Comparison of ENCODE assay signal across 1 cellular context in genomic region chr10:104231784-104232612, GRCh38.
TF ChIP-seq lines count a peak whose summit lies in the region.

Gene CFAP43 (minus strand): TSS chr10:104232364. CDS start chr10:104232246, 118 bp downstream.

TF ChIP-seq in HepG2, 621 proteins besides CTCF, POLR2A, EP300 and RAD21 (continued from another document and continues in another):
- TF ChIP-seq SP2 (CRISPR knock-in tag; IDR thresholded peaks at IDR 0.05) (peak; percentile 89), SMYD3 (CRISPR knock-in tag; IDR thresholded peaks at IDR 0.05) (no peak), ZBTB42 (CRISPR knock-in tag; IDR thresholded peaks at IDR 0.05) (no peak), PRMT3 (CRISPR knock-in tag; IDR thresholded peaks at IDR 0.05; ENCODE audit: borderline replicate concordance, low read depth) (no peak), ZNF782 (CRISPR knock-in tag; IDR thresholded peaks at IDR 0.05; ENCODE audit: borderline replicate concordance) (peak; percentile 75; the same call in 1 of the 2 replicates), TFAP4 (IDR thresholded peaks at IDR 0.05; ENCODE audit: borderline replicate concordance, low read depth) (no peak), ZNF768 (CRISPR knock-in tag; IDR thresholded peaks at IDR 0.05) (peak; percentile 68), ZNF160 (CRISPR knock-in tag; IDR thresholded peaks at IDR 0.05) (no peak), SNRNP70 (IDR thresholded peaks at IDR 0.05; ENCODE audit: low read depth, low read length) (no peak), RAD51 (IDR thresholded peaks at IDR 0.05; ENCODE audit: borderline replicate concordance) (no peak), CENPBD1 (CRISPR knock-in tag; IDR thresholded peaks at IDR 0.05; ENCODE audit: borderline replicate concordance, low read depth) (no peak), ZNF24 (IDR thresholded peaks at IDR 0.05) (no peak), ARID3A (IDR thresholded peaks at IDR 0.05; ENCODE audit: low read depth, low read length) (no peak), KLF13 (CRISPR knock-in tag; IDR thresholded peaks at IDR 0.05) (0 out of 2 replicates have a peak, but pooled peaks have one; percentile 79), KLF9 (CRISPR knock-in tag; IDR thresholded peaks at IDR 0.05; ENCODE audit: low read depth) (no peak), KDM5B (CRISPR knock-in tag; IDR thresholded peaks at IDR 0.05; ENCODE audit: borderline replicate concordance) (peak; percentile 96; the same call in 1 of the 2 replicates), GPN1 (CRISPR knock-in tag; IDR thresholded peaks at IDR 0.05; ENCODE audit: borderline replicate concordance) (no peak), GZF1 (CRISPR knock-in tag; IDR thresholded peaks at IDR 0.05) (0 out of 2 replicates have a peak, but pooled peaks have one; percentile 61), HOXA5 (CRISPR knock-in tag; IDR thresholded peaks at IDR 0.05) (peak; percentile 66; the same call in 1 of the 2 replicates), ZNF432 (CRISPR knock-in tag; IDR thresholded peaks at IDR 0.05; ENCODE audit: borderline replicate concordance) (no peak), ZNF644 (CRISPR knock-in tag; IDR thresholded peaks at IDR 0.05; ENCODE audit: low read depth) (no peak), JARID2 (CRISPR knock-in tag; IDR thresholded peaks at IDR 0.05; ENCODE audit: insufficient replicate concordance) (no peak), ZBTB46 (CRISPR knock-in tag; IDR thresholded peaks at IDR 0.05; ENCODE audit: borderline replicate concordance) (no peak), NBN (conservative IDR thresholded peaks at IDR 0.05) (no peak), ZNF788 (CRISPR knock-in tag; IDR thresholded peaks at IDR 0.05; ENCODE audit: borderline replicate concordance) (peak; percentile 64; the same call in 1 of the 2 replicates), XBP1 (CRISPR knock-in tag; IDR thresholded peaks at IDR 0.05) (no peak), ARID2 (CRISPR knock-in tag; IDR thresholded peaks at IDR 0.05; ENCODE audit: borderline replicate concordance) (peak; percentile 86), ARNT2 (CRISPR knock-in tag; IDR thresholded peaks at IDR 0.05; ENCODE audit: low read depth) (no peak; the same call in 1 of the 2 replicates), CHD2 (IDR thresholded peaks at IDR 0.05; ENCODE audit: low read depth, low read length) (peak; percentile 74), ELK4 (CRISPR knock-in tag; IDR thresholded peaks at IDR 0.05; ENCODE audit: borderline replicate concordance) (no peak), SKIL (CRISPR knock-in tag; IDR thresholded peaks at IDR 0.05; ENCODE audit: borderline replicate concordance) (peak; percentile 56; the same call in 1 of the 2 replicates), ZSCAN9 (CRISPR knock-in tag; IDR thresholded peaks at IDR 0.05; ENCODE audit: borderline replicate concordance) (no peak), ELF4 (CRISPR knock-in tag; IDR thresholded peaks at IDR 0.05; ENCODE audit: borderline replicate concordance) (no peak), GTF3A (CRISPR knock-in tag; conservative IDR thresholded peaks at IDR 0.05) (no peak), SMC3 (IDR thresholded peaks at IDR 0.05; ENCODE audit: low read length) (no peak), GABPB1 (CRISPR knock-in tag; IDR thresholded peaks at IDR 0.05) (peak; percentile 83; the same call in 1 of the 2 replicates), ZNF761 (CRISPR knock-in tag; conservative IDR thresholded peaks at IDR 0.05) (peak; percentile 77; the same call in 1 of the 2 replicates), ZBTB21 (CRISPR knock-in tag; IDR thresholded peaks at IDR 0.05) (no peak), PCBP2 (optimal IDR thresholded peaks at IDR 0.05; ENCODE audit: low read depth, low read length, poor library complexity, severe bottlenecking) (no peak), ZNF496 (CRISPR knock-in tag; IDR thresholded peaks at IDR 0.05; ENCODE audit: insufficient replicate concordance) (no peak), ZNF619 (CRISPR knock-in tag; IDR thresholded peaks at IDR 0.05) (no peak), RBAK (CRISPR knock-in tag; IDR thresholded peaks at IDR 0.05) (no peak), NFATC3 (CRISPR knock-in tag; IDR thresholded peaks at IDR 0.05) (no peak), ISL2 (CRISPR knock-in tag; IDR thresholded peaks at IDR 0.05) (peak; percentile 68; the same call in 1 of the 2 replicates)
- TF ChIP-seq, protein P1, sequence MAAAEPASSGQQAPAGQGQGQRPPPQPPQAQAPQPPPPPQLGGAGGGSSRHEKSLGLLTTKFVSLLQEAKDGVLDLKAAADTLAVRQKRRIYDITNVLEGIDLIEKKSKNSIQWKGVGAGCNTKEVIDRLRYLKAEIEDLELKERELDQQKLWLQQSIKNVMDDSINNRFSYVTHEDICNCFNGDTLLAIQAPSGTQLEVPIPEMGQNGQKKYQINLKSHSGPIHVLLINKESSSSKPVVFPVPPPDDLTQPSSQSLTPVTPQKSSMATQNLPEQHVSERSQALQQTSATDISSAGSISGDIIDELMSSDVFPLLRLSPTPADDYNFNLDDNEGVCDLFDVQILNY (CRISPR knock-in tag; conservative IDR thresholded peaks at IDR 0.05): no peak; the same call in 1 of the 2 replicates
- TF ChIP-seq, protein P2, sequence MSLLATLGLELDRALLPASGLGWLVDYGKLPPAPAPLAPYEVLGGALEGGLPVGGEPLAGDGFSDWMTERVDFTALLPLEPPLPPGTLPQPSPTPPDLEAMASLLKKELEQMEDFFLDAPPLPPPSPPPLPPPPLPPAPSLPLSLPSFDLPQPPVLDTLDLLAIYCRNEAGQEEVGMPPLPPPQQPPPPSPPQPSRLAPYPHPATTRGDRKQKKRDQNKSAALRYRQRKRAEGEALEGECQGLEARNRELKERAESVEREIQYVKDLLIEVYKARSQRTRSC (CRISPR knock-in tag; IDR thresholded peaks at IDR 0.05; ENCODE audit: low read depth): peak; percentile 86; the same call in 1 of the 2 replicates
- TF ChIP-seq, protein P3, sequence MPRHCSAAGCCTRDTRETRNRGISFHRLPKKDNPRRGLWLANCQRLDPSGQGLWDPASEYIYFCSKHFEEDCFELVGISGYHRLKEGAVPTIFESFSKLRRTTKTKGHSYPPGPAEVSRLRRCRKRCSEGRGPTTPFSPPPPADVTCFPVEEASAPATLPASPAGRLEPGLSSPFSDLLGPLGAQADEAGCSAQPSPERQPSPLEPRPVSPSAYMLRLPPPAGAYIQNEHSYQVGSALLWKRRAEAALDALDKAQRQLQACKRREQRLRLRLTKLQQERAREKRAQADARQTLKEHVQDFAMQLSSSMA (CRISPR knock-in tag; IDR thresholded peaks at IDR 0.05): no peak
- TF ChIP-seq, protein P4, sequence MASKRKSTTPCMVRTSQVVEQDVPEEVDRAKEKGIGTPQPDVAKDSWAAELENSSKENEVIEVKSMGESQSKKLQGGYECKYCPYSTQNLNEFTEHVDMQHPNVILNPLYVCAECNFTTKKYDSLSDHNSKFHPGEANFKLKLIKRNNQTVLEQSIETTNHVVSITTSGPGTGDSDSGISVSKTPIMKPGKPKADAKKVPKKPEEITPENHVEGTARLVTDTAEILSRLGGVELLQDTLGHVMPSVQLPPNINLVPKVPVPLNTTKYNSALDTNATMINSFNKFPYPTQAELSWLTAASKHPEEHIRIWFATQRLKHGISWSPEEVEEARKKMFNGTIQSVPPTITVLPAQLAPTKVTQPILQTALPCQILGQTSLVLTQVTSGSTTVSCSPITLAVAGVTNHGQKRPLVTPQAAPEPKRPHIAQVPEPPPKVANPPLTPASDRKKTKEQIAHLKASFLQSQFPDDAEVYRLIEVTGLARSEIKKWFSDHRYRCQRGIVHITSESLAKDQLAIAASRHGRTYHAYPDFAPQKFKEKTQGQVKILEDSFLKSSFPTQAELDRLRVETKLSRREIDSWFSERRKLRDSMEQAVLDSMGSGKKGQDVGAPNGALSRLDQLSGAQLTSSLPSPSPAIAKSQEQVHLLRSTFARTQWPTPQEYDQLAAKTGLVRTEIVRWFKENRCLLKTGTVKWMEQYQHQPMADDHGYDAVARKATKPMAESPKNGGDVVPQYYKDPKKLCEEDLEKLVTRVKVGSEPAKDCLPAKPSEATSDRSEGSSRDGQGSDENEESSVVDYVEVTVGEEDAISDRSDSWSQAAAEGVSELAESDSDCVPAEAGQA (IDR thresholded peaks at IDR 0.05; ENCODE audit: low read depth): no peak
- TF ChIP-seq, protein P4 (CRISPR knock-in tag; IDR thresholded peaks at IDR 0.05; ENCODE audit: borderline replicate concordance): no peak
- TF ChIP-seq, protein P5, sequence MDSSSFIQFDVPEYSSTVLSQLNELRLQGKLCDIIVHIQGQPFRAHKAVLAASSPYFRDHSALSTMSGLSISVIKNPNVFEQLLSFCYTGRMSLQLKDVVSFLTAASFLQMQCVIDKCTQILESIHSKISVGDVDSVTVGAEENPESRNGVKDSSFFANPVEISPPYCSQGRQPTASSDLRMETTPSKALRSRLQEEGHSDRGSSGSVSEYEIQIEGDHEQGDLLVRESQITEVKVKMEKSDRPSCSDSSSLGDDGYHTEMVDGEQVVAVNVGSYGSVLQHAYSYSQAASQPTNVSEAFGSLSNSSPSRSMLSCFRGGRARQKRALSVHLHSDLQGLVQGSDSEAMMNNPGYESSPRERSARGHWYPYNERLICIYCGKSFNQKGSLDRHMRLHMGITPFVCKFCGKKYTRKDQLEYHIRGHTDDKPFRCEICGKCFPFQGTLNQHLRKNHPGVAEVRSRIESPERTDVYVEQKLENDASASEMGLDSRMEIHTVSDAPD (CRISPR knock-in tag; IDR thresholded peaks at IDR 0.05): no peak
